In genomic region chr19:45645068-45645630, GRCh38 we compare ENCODE assay signal across 8 cellular contexts. TPM values are rescaled to one million over a fixed set of nuclear protein-coding genes. Genes with fewer than 3 reads are reported as not detected.
A peak's percentile ranks its signal among the peaks of the same experiment; 100 is the strongest.
DNase-seq lines count a peak whose midpoint lies in the region; ATAC-seq, FAIRE-seq and TF ChIP-seq lines count a peak whose summit lies in the region.

No MANE protein-coding gene starts in this region.

- H3K36me3 ChIP-seq in ACC112 (ENCODE audit: insufficient read depth, low read length), result no peaks in the 10 kb centered on the region
- no peaks in the 10 kb centered on the region for H3K36me3 ChIP-seq in HUES64 (ENCODE audit: insufficient read depth, low read length)
- no peaks in the 10 kb centered on the region for H3K36me3 ChIP-seq in GM12878 (ENCODE audit: control insufficient read depth in 2 of 2, insufficient read depth in 2 of 2, low read length in 1 of 2)

- intact Hi-C loops in GM12878 (cut with micrococcal nuclease; ENCODE audit: unreplicated experiment), result loop anchor here (2.0 to 10.0 kb wide), 2 partner anchors 24 to 240 kb away; partner anchors contain the start of genes GIPR, POLR1G and PPP1R13L

- no peak for TF ChIP-seq POLR2A in GM12878 (IDR thresholded peaks at IDR 0.05; ENCODE audit: low read depth, low read length)

- H3K4me2 ChIP-seq in GM12878 (ENCODE audit: control insufficient read depth, insufficient read depth), result peak overlapping the region; percentile 23

- no peak for TF ChIP-seq EP300 in GM12878 (IDR thresholded peaks at IDR 0.05; ENCODE audit: borderline replicate concordance in 1 of 2, control insufficient read depth in 1 of 2, low read depth in 2 of 2, low read length in 2 of 2)

- ATAC-seq in GM12878 (no peak), HG02852 (IDR thresholded peaks at IDR 0.05; ENCODE audit: unreplicated experiment) (no peak)

- SMC1A ChIA-PET in GM12878 (lab: Charles Lee; ENCODE audit: uncharacterized antibody, unreplicated experiment), result interaction anchor here (0.7 to 3.1 kb wide), 11 partner anchors 19 to 206 kb away, joined by 3 to 11 read pairs (median 3); no protein-coding TSS in a partner anchor

- no peak for TF ChIP-seq CTCF in GM12878 (IDR thresholded peaks at IDR 0.05 in 2 of 3, conservative IDR thresholded peaks at IDR 0.05 in 1 of 3; ENCODE audit: control insufficient read depth in 2 of 3, extremely low read depth in 1 of 3, insufficient read depth in 1 of 3, low read depth in 3 of 3, low read length in 3 of 3)

- H3K9ac ChIP-seq in HUES64 (ENCODE audit: low read depth, low read length) (no peak overlapping the region), GM12878 (ENCODE audit: control insufficient read depth, insufficient read depth, low read length) (peak overlapping the region; percentile 51; the same call in 1 of the 2 replicates)

- BruUV-seq in GM12878 (replicated peaks; lab: Mats Ljungman, UMichigan), result no TSS peak

- H3K79me2 ChIP-seq in ACC112 (ENCODE audit: control insufficient read depth, insufficient read depth, low read length, unreplicated experiment) (no peaks in the 10 kb centered on the region), GM12878 (ENCODE audit: control insufficient read depth, insufficient read depth, low read length) (no peaks in the 10 kb centered on the region)

- RAD21 ChIA-PET in GM12878 (lab: Charles Lee; ENCODE audit: unreplicated experiment), result interaction anchor here (0.6 to 2.2 kb wide), 21 partner anchors 8 to 239 kb away, joined by 3 to 14 read pairs (median 3); partner anchors contain the start of genes FOSB, GIPR, QPCTL and SIX5

- H3K4me3 ChIP-seq in ACC112 (ENCODE audit: low read depth, low read length), result peak overlapping the region; percentile 46; the same call in 1 of the 2 replicates
- H3K4me3 ChIP-seq in HUES64 (ENCODE audit: low read length), result peak overlapping the region; percentile 50; the same call in 1 of the 2 replicates
- H3K4me3 ChIP-seq in GM12878, result peak overlapping the region; percentile 63; the same call in 1 of the 2 replicates

- DNase-seq in GM12878 (ENCODE audit: low read depth, low spot score) (no peak), midbrain (lab: John Stamatoyannopoulos, UW) (peak; percentile 96), NCI-H69 (lab: John Stamatoyannopoulos, UW) (no peak), 8988T (no peak)
- no peak for DNase-seq in activated CD4-positive, alpha-beta T cell treated with anti-CD3 and anti-CD28 coated beads, Interleukin-2, amount 50 U/mL, for 1 hour

- H3K27me3 ChIP-seq in ACC112 (ENCODE audit: insufficient read depth, low read length) (no peaks in the 10 kb centered on the region), HUES64 (ENCODE audit: insufficient read depth, low read length) (no peaks in the 10 kb centered on the region), GM12878 (replicated peaks in 1 of 2; ENCODE audit: control insufficient read depth in 2 of 2, insufficient read depth in 2 of 2, low read length in 1 of 2) (no peaks in the 10 kb centered on the region)

- H3K4me1 ChIP-seq in ACC112 (ENCODE audit: control insufficient read depth, insufficient read depth, low read length, unreplicated experiment) (peaks cover 4% of the 10 kb centered on the region), HUES64 (ENCODE audit: insufficient read depth, low read length) (peaks cover 7% of the 10 kb centered on the region), GM12878 (ENCODE audit: control insufficient read depth, insufficient read depth, low read length) (peaks cover 20% of the 10 kb centered on the region)

- no peak for FAIRE-seq in GM12878 (lab: Jason Lieb, UNC)

- POLR2A ChIA-PET in GM12878 (lab: Charles Lee), result interaction anchor here (0.7 to 1.3 kb wide), 11 partner anchors 8 to 176 kb away, joined by 3 to 9 read pairs (median 4); partner anchors contain the start of genes GIPR, OPA3, QPCTL and SNRPD2

- no peak for TF ChIP-seq RAD21 in GM12878 (IDR thresholded peaks at IDR 0.05; ENCODE audit: insufficient read depth, low read depth, low read length)

- in situ Hi-C loops in GM12878 (cut with MboI), result loop anchor here (10.0 kb wide), 1 partner anchor 120 kb away; no protein-coding TSS in a partner anchor

- CTCF ChIA-PET in GM12878 (lab: Yijun Ruan, JAX), result interaction anchor here (1.0 to 3.4 kb wide), 11 partner anchors 14 to 199 kb away, joined by 3 to 20 read pairs (median 6); partner anchors contain the start of genes FBXO46, QPCTL and SNRPD2

- H2AFZ ChIP-seq in ACC112 (ENCODE audit: low read length, unreplicated experiment), result no peak overlapping the region
- peak overlapping the region; percentile 93 for H2AFZ ChIP-seq in GM12878 (ENCODE audit: control insufficient read depth, low read depth, low read length)

- no peaks in the 10 kb centered on the region for H4K20me1 ChIP-seq in GM12878 (ENCODE audit: control insufficient read depth, insufficient read depth)

- H3K9me3 ChIP-seq in HUES64 (ENCODE audit: insufficient read depth, low read depth, low read length) (no peaks in the 10 kb centered on the region), GM12878 (replicated peaks; ENCODE audit: control insufficient read depth, insufficient read depth, low read length) (no peaks in the 10 kb centered on the region)

- H3K27ac ChIP-seq in ACC112 (ENCODE audit: low read depth, low read length), result no peak overlapping the region
- H3K27ac ChIP-seq in HUES64 (ENCODE audit: low read depth, low read length), result no peak overlapping the region
- no peak overlapping the region for H3K27ac ChIP-seq in GM12878 (ENCODE audit: control insufficient read depth, insufficient read depth)

- 64% methylated on average over 35 of the region's 35 CpGs for WGBS in HUES64
- WGBS in GM12878 (ENCODE audit: insufficient coverage, insufficient replicate concordance, low lambda C conversion rate, missing lambda C conversion rate), result 22% methylated on average over 32 of the region's 35 CpGs

RNA-seq across cellular contexts. Expression of gene EML2, which starts 6.0 kb away (rescaled TPM):
- 9.3 TPM for polyA plus RNA-seq in HUES64 (2013, experiment 1 of 2)
- polyA plus RNA-seq in HUES64 (2013, experiment 2 of 2), result 15.7 TPM
- 163 and 188 TPM in 2 replicates for total RNA-seq in GM12878 (2013; cell fraction: nucleolus; rRNA removed)
- total RNA-seq in GM12878 (2014; rRNA removed), result 44.0 and 46.7 TPM in 2 replicates
- total RNA-seq in GM12878 (2014; rRNA removed; fragmentation: Illumina TruSeq; extraction: Trizol), result 23.4 and 23.8 TPM in 2 replicates
- 64.0 and 72.2 TPM in 2 replicates for total RNA-seq in GM12878 (2021)
- polyA plus RNA-seq in GM12878 (2011; ENCODE audit: low read depth), result 29.8 TPM
- 28.4 and 47.7 TPM in 2 replicates for polyA plus RNA-seq in GM12878 (2011; rRNA removed)
- 56.3 and 65.9 TPM in 2 replicates for polyA plus RNA-seq in GM12878 (2011; cell fraction: cytosol; rRNA removed)
- 324 and 327 TPM in 2 replicates for polyA plus RNA-seq in GM12878 (2011; cell fraction: nucleus; rRNA removed)
- 60.4 and 77.9 TPM in 2 replicates for polyA plus RNA-seq in GM12878 (2012)
- polyA plus RNA-seq in GM12878 (2014; fragmentation: Illumina TruSeq; extraction: Trizol), result 18.2 and 25.3 TPM in 2 replicates
- 1 to 10 TPM; 1.6 to 2.2 TPM for polyA plus RNA-seq in GM12878 (2014; fragmentation: Nextera tagmentation; extraction: Ambion mirVana)
- polyA plus RNA-seq in GM12878 (2014; rRNA removed), result 56.1 and 56.6 TPM in 2 replicates
- 10 to 100 TPM; 27.4 to 27.6 TPM for polyA plus RNA-seq in GM12878 (2016; fragmentation: Nextera tagmentation; extraction: Ambion mirVana)
- polyA minus RNA-seq in GM12878 (2011; rRNA and poly(A)+ RNA removed), result 48.7 and 64.3 TPM in 2 replicates
- polyA minus RNA-seq in GM12878 (2011; cell fraction: cytosol; rRNA and poly(A)+ RNA removed), result 22.5 and 26.9 TPM in 2 replicates
- 71.6 and 94.8 TPM in 2 replicates for polyA minus RNA-seq in GM12878 (2011; cell fraction: nucleus; rRNA and poly(A)+ RNA removed)

RNA-seq across cellular contexts. Expression of gene GIPR, which starts 22.9 kb away (rescaled TPM):
- polyA plus RNA-seq in HUES64 (2013, experiment 1 of 2), result 0.15 TPM
- 0.32 TPM for polyA plus RNA-seq in HUES64 (2013, experiment 2 of 2)
- 85.9 and 95.2 TPM in 2 replicates for total RNA-seq in GM12878 (2013; cell fraction: nucleolus; rRNA removed)
- 14.5 and 17.8 TPM in 2 replicates for total RNA-seq in GM12878 (2014; rRNA removed)
- 17.9 and 18.0 TPM in 2 replicates for total RNA-seq in GM12878 (2014; rRNA removed; fragmentation: Illumina TruSeq; extraction: Trizol)
- 22.1 and 25.6 TPM in 2 replicates for total RNA-seq in GM12878 (2021)
- 19.2 TPM for polyA plus RNA-seq in GM12878 (2011; ENCODE audit: low read depth)
- polyA plus RNA-seq in GM12878 (2011; rRNA removed), result 12.3 and 13.8 TPM in 2 replicates
- 9.7 and 14.7 TPM in 2 replicates for polyA plus RNA-seq in GM12878 (2011; cell fraction: cytosol; rRNA removed)
- polyA plus RNA-seq in GM12878 (2011; cell fraction: nucleus; rRNA removed), result 121 and 135 TPM in 2 replicates
- polyA plus RNA-seq in GM12878 (2012), result 31.5 and 53.5 TPM in 2 replicates
- polyA plus RNA-seq in GM12878 (2014; fragmentation: Illumina TruSeq; extraction: Trizol), result 10.5 and 13.6 TPM in 2 replicates
- polyA plus RNA-seq in GM12878 (2014; fragmentation: Nextera tagmentation; extraction: Ambion mirVana), result 1 to 10 TPM; 1.7 TPM
- 26.3 and 27.1 TPM in 2 replicates for polyA plus RNA-seq in GM12878 (2014; rRNA removed)
- 1 to 10 TPM; 4.2 to 5.4 TPM for polyA plus RNA-seq in GM12878 (2016; fragmentation: Nextera tagmentation; extraction: Ambion mirVana)
- 19.0 and 34.2 TPM in 2 replicates for polyA minus RNA-seq in GM12878 (2011; rRNA and poly(A)+ RNA removed)
- 7.2 and 8.6 TPM in 2 replicates for polyA minus RNA-seq in GM12878 (2011; cell fraction: cytosol; rRNA and poly(A)+ RNA removed)
- 47.6 and 63.2 TPM in 2 replicates for polyA minus RNA-seq in GM12878 (2011; cell fraction: nucleus; rRNA and poly(A)+ RNA removed)

RNA-seq across cellular contexts. Expression of gene GPR4, which starts 43.1 kb away (rescaled TPM):
- polyA plus RNA-seq in HUES64 (2013, experiment 1 of 2), result 0.35 TPM
- 0.25 TPM for polyA plus RNA-seq in HUES64 (2013, experiment 2 of 2)
- 0.10 TPM in 1 of 2 replicates, not detected in the other for total RNA-seq in GM12878 (2013; cell fraction: nucleolus; rRNA removed)
- total RNA-seq in GM12878 (2014; rRNA removed), result not detected in 2 replicates
- not detected in 2 replicates for total RNA-seq in GM12878 (2014; rRNA removed; fragmentation: Illumina TruSeq; extraction: Trizol)
- total RNA-seq in GM12878 (2021), result not detected in 2 replicates
- not detected for polyA plus RNA-seq in GM12878 (2011; ENCODE audit: low read depth)
- polyA plus RNA-seq in GM12878 (2011; rRNA removed), result not detected in 2 replicates
- polyA plus RNA-seq in GM12878 (2011; cell fraction: cytosol; rRNA removed), result 0.07 TPM in 1 of 2 replicates, not detected in the other
- polyA plus RNA-seq in GM12878 (2011; cell fraction: nucleus; rRNA removed), result 0.12 and 0.13 TPM in 2 replicates
- polyA plus RNA-seq in GM12878 (2012), result not detected in 2 replicates
- polyA plus RNA-seq in GM12878 (2014; fragmentation: Illumina TruSeq; extraction: Trizol), result not detected in 2 replicates
- not detected for polyA plus RNA-seq in GM12878 (2014; fragmentation: Nextera tagmentation; extraction: Ambion mirVana)
- polyA plus RNA-seq in GM12878 (2014; rRNA removed), result 0.03 TPM in 1 of 2 replicates, not detected in the other
- not detected for polyA plus RNA-seq in GM12878 (2016; fragmentation: Nextera tagmentation; extraction: Ambion mirVana)
- not detected in 2 replicates for polyA minus RNA-seq in GM12878 (2011; rRNA and poly(A)+ RNA removed)
- polyA minus RNA-seq in GM12878 (2011; cell fraction: cytosol; rRNA and poly(A)+ RNA removed), result not detected in 2 replicates
- polyA minus RNA-seq in GM12878 (2011; cell fraction: nucleus; rRNA and poly(A)+ RNA removed), result not detected in 2 replicates

RNA-seq across cellular contexts. Expression of gene SNRPD2, which starts 46.6 kb away (rescaled TPM):
- 496 TPM for polyA plus RNA-seq in HUES64 (2013, experiment 1 of 2)
- polyA plus RNA-seq in HUES64 (2013, experiment 2 of 2), result 551 TPM
- total RNA-seq in GM12878 (2013; cell fraction: nucleolus; rRNA removed), result 19.1 and 20.3 TPM in 2 replicates
- 600 and 677 TPM in 2 replicates for total RNA-seq in GM12878 (2014; rRNA removed)
- 526 and 536 TPM in 2 replicates for total RNA-seq in GM12878 (2014; rRNA removed; fragmentation: Illumina TruSeq; extraction: Trizol)
- 806 and 844 TPM in 2 replicates for total RNA-seq in GM12878 (2021)
- polyA plus RNA-seq in GM12878 (2011; ENCODE audit: low read depth), result 1,217 TPM
- 939 and 1,096 TPM in 2 replicates for polyA plus RNA-seq in GM12878 (2011; rRNA removed)
- polyA plus RNA-seq in GM12878 (2011; cell fraction: cytosol; rRNA removed), result 658 and 666 TPM in 2 replicates
- 281 and 330 TPM in 2 replicates for polyA plus RNA-seq in GM12878 (2011; cell fraction: nucleus; rRNA removed)
- polyA plus RNA-seq in GM12878 (2012), result 408 and 604 TPM in 2 replicates
- 529 and 569 TPM in 2 replicates for polyA plus RNA-seq in GM12878 (2014; fragmentation: Illumina TruSeq; extraction: Trizol)
- polyA plus RNA-seq in GM12878 (2014; fragmentation: Nextera tagmentation; extraction: Ambion mirVana), result 1,000 to 10,000 TPM; 3,237 to 3,621 TPM
- polyA plus RNA-seq in GM12878 (2014; rRNA removed), result 736 and 920 TPM in 2 replicates
- polyA plus RNA-seq in GM12878 (2016; fragmentation: Nextera tagmentation; extraction: Ambion mirVana), result 1,000 to 10,000 TPM; 1,262 to 1,451 TPM
- 108 and 145 TPM in 2 replicates for polyA minus RNA-seq in GM12878 (2011; rRNA and poly(A)+ RNA removed)
- polyA minus RNA-seq in GM12878 (2011; cell fraction: cytosol; rRNA and poly(A)+ RNA removed), result 68.6 and 75.2 TPM in 2 replicates
- polyA minus RNA-seq in GM12878 (2011; cell fraction: nucleus; rRNA and poly(A)+ RNA removed), result 41.1 and 50.2 TPM in 2 replicates

RNA-seq across cellular contexts. Expression of gene QPCTL, which starts 47.3 kb away (rescaled TPM):
- 12.6 TPM for polyA plus RNA-seq in HUES64 (2013, experiment 1 of 2)
- polyA plus RNA-seq in HUES64 (2013, experiment 2 of 2), result 17.4 TPM
- 10.1 and 11.3 TPM in 2 replicates for total RNA-seq in GM12878 (2013; cell fraction: nucleolus; rRNA removed)
- 17.5 and 19.4 TPM in 2 replicates for total RNA-seq in GM12878 (2014; rRNA removed)
- 6.9 and 7.6 TPM in 2 replicates for total RNA-seq in GM12878 (2014; rRNA removed; fragmentation: Illumina TruSeq; extraction: Trizol)
- 22.6 and 23.9 TPM in 2 replicates for total RNA-seq in GM12878 (2021)
- 8.6 TPM for polyA plus RNA-seq in GM12878 (2011; ENCODE audit: low read depth)
- 6.1 and 11.3 TPM in 2 replicates for polyA plus RNA-seq in GM12878 (2011; rRNA removed)
- 21.2 and 21.3 TPM in 2 replicates for polyA plus RNA-seq in GM12878 (2011; cell fraction: cytosol; rRNA removed)
- polyA plus RNA-seq in GM12878 (2011; cell fraction: nucleus; rRNA removed), result 61.2 and 61.4 TPM in 2 replicates
- 13.0 and 16.8 TPM in 2 replicates for polyA plus RNA-seq in GM12878 (2012)
- polyA plus RNA-seq in GM12878 (2014; fragmentation: Illumina TruSeq; extraction: Trizol), result 7.4 and 9.0 TPM in 2 replicates
- 1 to 10 TPM; 1.1 to 1.7 TPM for polyA plus RNA-seq in GM12878 (2014; fragmentation: Nextera tagmentation; extraction: Ambion mirVana)
- 21.0 and 24.1 TPM in 2 replicates for polyA plus RNA-seq in GM12878 (2014; rRNA removed)
- polyA plus RNA-seq in GM12878 (2016; fragmentation: Nextera tagmentation; extraction: Ambion mirVana), result 10 to 100 TPM; 11.1 to 12.6 TPM
- polyA minus RNA-seq in GM12878 (2011; rRNA and poly(A)+ RNA removed), result 9.5 and 15.0 TPM in 2 replicates
- polyA minus RNA-seq in GM12878 (2011; cell fraction: cytosol; rRNA and poly(A)+ RNA removed), result 6.7 and 7.9 TPM in 2 replicates
- 9.9 and 10.3 TPM in 2 replicates for polyA minus RNA-seq in GM12878 (2011; cell fraction: nucleus; rRNA and poly(A)+ RNA removed)
